Comparison of ENCODE assay signal across 16 cellular contexts in the genomic region with DNA sequence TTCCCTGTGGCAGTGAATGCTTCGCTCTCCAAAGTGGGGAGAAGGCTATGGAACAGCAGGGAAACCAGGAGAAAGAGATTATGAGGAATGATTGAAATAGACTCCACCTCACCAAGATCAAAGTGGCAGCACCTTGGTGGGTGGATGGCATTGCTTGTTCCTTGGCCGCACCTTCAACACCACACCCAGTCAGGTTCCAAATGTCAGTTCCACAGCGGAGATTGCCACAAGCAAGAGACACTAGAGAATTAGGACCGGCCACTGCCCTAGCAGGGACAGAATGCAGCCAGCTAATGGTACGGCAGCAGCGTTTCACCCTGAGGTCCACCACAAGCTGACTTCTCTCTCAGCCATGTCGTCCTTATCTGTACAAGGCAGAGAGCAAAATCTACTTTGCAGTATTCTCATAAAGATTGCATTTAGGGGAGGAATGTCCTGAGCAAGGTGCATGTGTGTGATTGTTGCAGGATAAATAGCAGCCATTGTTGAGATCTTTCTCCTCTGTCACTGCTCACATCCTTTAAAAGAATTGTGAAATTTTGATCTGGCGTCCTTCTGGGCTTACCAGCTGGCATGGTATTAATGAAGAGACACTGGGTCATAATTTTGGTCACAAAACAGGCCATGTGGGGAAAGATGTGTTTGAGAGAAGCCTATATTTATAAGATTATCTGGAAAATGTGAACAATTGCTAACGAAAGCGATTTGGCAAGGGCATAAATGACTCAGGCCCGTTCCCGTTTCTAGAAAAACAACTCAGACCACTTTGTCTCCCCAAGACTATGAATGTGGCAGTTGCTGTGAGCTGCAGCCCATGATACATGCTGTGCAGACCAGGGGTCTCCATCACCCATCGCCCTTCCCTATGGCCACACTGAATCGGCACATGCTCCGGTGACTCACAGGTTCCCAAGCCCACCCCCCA.
DNase-seq lines count a peak whose midpoint lies in the region; ATAC-seq and TF ChIP-seq lines count a peak whose summit lies in the region.
"Had no signal": no experiment of that assay in that cellular context is flagged by ENCODE, and none has a peak within 500 bp of the region (broad histone marks: within the 10 kb centered on the region; RNA-seq: fewer than 3 reads in every experiment).

No MANE protein-coding gene starts in this region.

- peaks cover 2% of the 10 kb centered on the region for H3K4me1 ChIP-seq in endodermal cell (ENCODE audit: control insufficient read depth, insufficient read depth, low read length)

- H3K9ac ChIP-seq in endodermal cell (ENCODE audit: extremely low read depth, low read length, poor library complexity, severe bottlenecking): no peak overlapping the region
- H3K9ac ChIP-seq: KMS-11 had no signal

- H3K27me3 Mint-ChIP-seq in T-helper 17 cell (no peaks in the 10 kb centered on the region), endodermal cell (ENCODE audit: insufficient read depth) (peaks cover 8% of the 10 kb centered on the region)

- ATAC-seq in activated naive CD4-positive, alpha-beta T cell treated with anti-CD3 and anti-CD28 coated beads, Interleukin-2, amount 50 U/mL, for 72 hours: peak; percentile 39
- no peak for ATAC-seq in T-helper 17 cell
- ATAC-seq in stimulated activated effector memory CD8-positive, alpha-beta T cell treated with anti-CD3 and anti-CD28 coated beads, Interleukin-12 subunit alpha, Interleukin-12 subunit beta, amount 100 ng/mL, for 72 hours: peak; percentile 49
- ATAC-seq in HG03342 (IDR thresholded peaks at IDR 0.05; ENCODE audit: unreplicated experiment): no peak
- ATAC-seq in esophagus mucosa: no peak

- no peak overlapping the region for H3K4me3 ChIP-seq in endodermal cell (ENCODE audit: low read length)
- H3K4me3 ChIP-seq: thyroid gland had no signal

- H3K36me3 Mint-ChIP-seq in activated naive CD4-positive, alpha-beta T cell treated with anti-CD3 and anti-CD28 coated beads, Interleukin-2, amount 50 U/mL, for 72 hours: no peaks in the 10 kb centered on the region
- no peaks in the 10 kb centered on the region for H3K36me3 Mint-ChIP-seq in T-helper 17 cell (ENCODE audit: low read depth)
- no peaks in the 10 kb centered on the region for H3K36me3 Mint-ChIP-seq in endodermal cell (ENCODE audit: low read depth)
- peaks cover 15% of the 10 kb centered on the region for H3K36me3 Mint-ChIP-seq in stimulated activated effector memory CD8-positive, alpha-beta T cell treated with anti-CD3 and anti-CD28 coated beads, Interleukin-12 subunit alpha, Interleukin-12 subunit beta, amount 100 ng/mL, for 72 hours

- H3K27me3 ChIP-seq in endodermal cell (ENCODE audit: control insufficient read depth, insufficient read depth, low read length, poor library complexity, severe bottlenecking): no peaks in the 10 kb centered on the region

- no peak for DNase-seq in activated naive CD4-positive, alpha-beta T cell treated with anti-CD3 and anti-CD28 coated beads, Interleukin-2, amount 50 U/mL, for 72 hours (ENCODE audit: low spot score in 2 of 2)
- no peak for DNase-seq in activated naive CD4-positive, alpha-beta T cell (lab: John Stamatoyannopoulos, UW)
- DNase-seq in T-helper 17 cell (no peak), endodermal cell (peak; percentile 20), T1000 (lab: John Stamatoyannopoulos, UW) (no peak)
- no peak for DNase-seq in stimulated activated effector memory CD8-positive, alpha-beta T cell treated with anti-CD3 and anti-CD28 coated beads, Interleukin-12 subunit alpha, Interleukin-12 subunit beta, amount 100 ng/mL, for 72 hours (ENCODE audit: low spot score in 2 of 2)
- DNase-seq: AML-193, H7, mesenchymal stem cell, NCI-H1930, NCI-H69, T-helper 9 cell, thyroid gland had no signal

- H3K27ac ChIP-seq in endodermal cell (ENCODE audit: low read depth, low read length): no peak overlapping the region
- H3K27ac ChIP-seq: KMS-11, thyroid gland had no signal

- H3K27ac Mint-ChIP-seq in activated naive CD4-positive, alpha-beta T cell treated with anti-CD3 and anti-CD28 coated beads, Interleukin-2, amount 50 U/mL, for 72 hours: no peak overlapping the region
- H3K27ac Mint-ChIP-seq in T-helper 17 cell (peak overlapping the region; percentile 96), endodermal cell (no peak overlapping the region)
- peak overlapping the region; percentile 99 for H3K27ac Mint-ChIP-seq in stimulated activated effector memory CD8-positive, alpha-beta T cell treated with anti-CD3 and anti-CD28 coated beads, Interleukin-12 subunit alpha, Interleukin-12 subunit beta, amount 100 ng/mL, for 72 hours

- H3K36me3 ChIP-seq in endodermal cell (ENCODE audit: control insufficient read depth, insufficient read depth, low read length): no peaks in the 10 kb centered on the region
- H3K36me3 ChIP-seq: thyroid gland had no signal

- no peak for TF ChIP-seq CTCF in endodermal cell (conservative IDR thresholded peaks at IDR 0.05)

- H3K9me3 Mint-ChIP-seq in activated naive CD4-positive, alpha-beta T cell treated with anti-CD3 and anti-CD28 coated beads, Interleukin-2, amount 50 U/mL, for 72 hours: peaks cover 4 to 5% of the 10 kb centered on the region in 2 donors
- peaks cover 10% of the 10 kb centered on the region for H3K9me3 Mint-ChIP-seq in endodermal cell
- H3K9me3 Mint-ChIP-seq in stimulated activated effector memory CD8-positive, alpha-beta T cell treated with anti-CD3 and anti-CD28 coated beads, Interleukin-12 subunit alpha, Interleukin-12 subunit beta, amount 100 ng/mL, for 72 hours: no peaks in the 10 kb centered on the region

- H3K4me3 Mint-ChIP-seq in T-helper 17 cell (peak overlapping the region; percentile 33), endodermal cell (no peak overlapping the region)
- peak overlapping the region; percentile 78 for H3K4me3 Mint-ChIP-seq in stimulated activated effector memory CD8-positive, alpha-beta T cell treated with anti-CD3 and anti-CD28 coated beads, Interleukin-12 subunit alpha, Interleukin-12 subunit beta, amount 100 ng/mL, for 72 hours

- H3K9me3 ChIP-seq in T-helper 17 cell (ENCODE audit: control insufficient read depth, low read length, poor library complexity, severe bottlenecking) (no peaks in the 10 kb centered on the region), endodermal cell (ENCODE audit: control insufficient read depth, low read length) (no peaks in the 10 kb centered on the region)
- H3K9me3 ChIP-seq: thyroid gland had no signal

- H3K4me1 Mint-ChIP-seq in T-helper 17 cell (peaks cover 33% of the 10 kb centered on the region), endodermal cell (peaks cover 24% of the 10 kb centered on the region)
- peaks cover 50% of the 10 kb centered on the region for H3K4me1 Mint-ChIP-seq in stimulated activated effector memory CD8-positive, alpha-beta T cell treated with anti-CD3 and anti-CD28 coated beads, Interleukin-12 subunit alpha, Interleukin-12 subunit beta, amount 100 ng/mL, for 72 hours

- WGBS in endodermal cell (ENCODE audit: insufficient coverage in 1 of 2, insufficient read length in 1 of 2), 2 experiments: 93 to 94% methylated on average over 11 to 15 of the region's 15 CpGs

Comparison
In these comparisons a context has a peak if more than half of its experiments do, and no peak if none do; other contexts are left out.
1. ATAC-seq: peak in activated naive CD4-positive, alpha-beta T cell treated with anti-CD3 and anti-CD28 coated beads, Interleukin-2, amount 50 U/mL, for 72 hours (2 of 2) and stimulated activated effector memory CD8-positive, alpha-beta T cell treated with anti-CD3 and anti-CD28 coated beads, Interleukin-12 subunit alpha, Interleukin-12 subunit beta, amount 100 ng/mL, for 72 hours (single experiment); none in T-helper 17 cell (single experiment), HG03342 (single experiment) and esophagus mucosa (single experiment).
2. H3K27ac Mint-ChIP-seq: peak in T-helper 17 cell (single experiment) and stimulated activated effector memory CD8-positive, alpha-beta T cell treated with anti-CD3 and anti-CD28 coated beads, Interleukin-12 subunit alpha, Interleukin-12 subunit beta, amount 100 ng/mL, for 72 hours (single experiment); none in activated naive CD4-positive, alpha-beta T cell treated with anti-CD3 and anti-CD28 coated beads, Interleukin-2, amount 50 U/mL, for 72 hours (0 of 2) and endodermal cell (single experiment).